Comparison of ENCODE assay signal across 11 cellular contexts in the genomic region with DNA sequence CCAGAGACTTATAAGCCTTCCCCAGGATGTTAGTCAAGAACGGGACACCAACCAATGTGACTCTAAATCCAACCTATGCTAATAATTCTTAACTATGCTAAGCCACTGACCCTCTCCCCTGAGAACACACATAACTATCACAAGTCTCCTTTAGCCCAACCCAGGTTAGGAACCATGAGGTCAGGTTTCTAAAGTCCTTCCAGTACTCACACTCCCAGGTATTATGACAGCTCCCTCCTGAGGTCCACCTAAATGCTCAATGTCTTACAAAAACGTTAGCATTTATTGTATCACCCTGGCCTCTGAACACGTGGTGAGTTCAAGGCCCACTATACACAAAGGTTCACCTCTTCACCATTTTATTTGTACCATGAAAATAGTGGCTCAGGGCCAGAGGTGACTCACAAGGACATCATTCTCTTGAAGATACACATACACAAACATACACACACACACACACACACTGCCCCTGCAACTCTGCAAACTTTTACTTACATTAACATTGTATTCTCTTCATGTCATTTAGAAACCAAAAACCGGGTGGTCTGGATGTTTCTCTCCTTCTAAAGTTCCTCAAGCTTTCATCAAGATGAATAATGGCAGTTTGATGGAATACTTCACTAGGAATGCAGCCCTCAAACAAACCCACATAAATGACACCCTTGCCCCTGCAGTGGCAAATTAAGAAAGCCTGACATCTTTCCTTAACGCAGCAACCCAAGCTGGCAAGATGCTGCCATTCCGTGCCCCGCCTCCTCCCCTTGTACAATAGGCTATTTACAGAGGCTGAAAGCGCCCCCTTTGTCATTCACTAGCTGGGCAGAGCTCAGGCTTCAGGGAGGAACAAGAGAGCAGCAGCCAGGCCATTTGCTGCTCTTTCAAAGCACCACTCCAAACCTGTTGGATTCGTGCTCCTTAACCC. TPM values are rescaled to one million over a fixed set of nuclear protein-coding genes. Genes with fewer than 3 reads are reported as not detected.
DNase-seq lines count a peak whose midpoint lies in the region; ATAC-seq, FAIRE-seq and TF ChIP-seq lines count a peak whose summit lies in the region.
"Had no signal": no experiment of that assay in that cellular context is flagged by ENCODE, and none has a peak within 500 bp of the region (broad histone marks: within the 10 kb centered on the region; RNA-seq: fewer than 3 reads in every experiment).

No MANE protein-coding gene starts in this region.

- H3K9me3 Mint-ChIP-seq in memory B cell = no peaks in the 10 kb centered on the region
- H3K9me3 Mint-ChIP-seq in activated T-cell treated with anti-CD3 and anti-CD28 coated beads, Interleukin-2, amount 50 U/mL, for 4 hours = no peaks in the 10 kb centered on the region
- H3K9me3 Mint-ChIP-seq: T-helper 2 cell treated with Interferon-gamma antibody and Interleukin-4, amounts not matched to agents 5 μg/mL and 100 μg/mL, for 36 hours had no signal

- DNase-seq in C1 segment of cervical spinal cord (lab: John Stamatoyannopoulos, UW) = peak in 13 of 14 donors; percentile 14 to 84 (median 69)
- peak; percentile 6 for DNase-seq in NCI-H146 treated with DMSO at 0.1 percent for 48 hours (lab: John Stamatoyannopoulos, UW; ENCODE audit: unreplicated experiment)
- peak; percentile 84 for DNase-seq in choroid plexus epithelial cell (ENCODE audit: low read depth)
- DNase-seq in memory B cell (ENCODE audit: low spot score in 2 of 2) = no peak
- DNase-seq in HTR-8/SVneo (ENCODE audit: insufficient read length, low spot score) = no peak
- DNase-seq in activated T-cell treated with anti-CD3 and anti-CD28 coated beads, Interleukin-2, amount 50 U/mL, for 4 hours = no peak
- DNase-seq: effector memory CD4-positive, alpha-beta T cell; GDM1 had no signal

- FAIRE-seq in HTR-8/SVneo (lab: Jason Lieb, UNC) = no peak

- no peak for ATAC-seq in memory B cell (ENCODE audit: low read depth)
- no peak for ATAC-seq in HG03378 (IDR thresholded peaks at IDR 0.05; ENCODE audit: unreplicated experiment)
- no peak for ATAC-seq in HG03571 (IDR thresholded peaks at IDR 0.05; ENCODE audit: unreplicated experiment)
- ATAC-seq in activated T-cell treated with anti-CD3 and anti-CD28 coated beads, Interleukin-2, amount 50 U/mL, for 4 hours = no peak

- H3K4me1 Mint-ChIP-seq in memory B cell = peaks cover 50% of the 10 kb centered on the region
- H3K4me1 Mint-ChIP-seq in activated T-cell treated with anti-CD3 and anti-CD28 coated beads, Interleukin-2, amount 50 U/mL, for 4 hours (ENCODE audit: low read depth) = peaks cover 13% of the 10 kb centered on the region

- no peaks in the 10 kb centered on the region for H3K27me3 Mint-ChIP-seq in memory B cell
- no peaks in the 10 kb centered on the region for H3K27me3 Mint-ChIP-seq in activated T-cell treated with anti-CD3 and anti-CD28 coated beads, Interleukin-2, amount 50 U/mL, for 4 hours (ENCODE audit: low read depth)

- no peak overlapping the region for H3K4me3 Mint-ChIP-seq in memory B cell
- H3K4me3 Mint-ChIP-seq in activated T-cell treated with anti-CD3 and anti-CD28 coated beads, Interleukin-2, amount 50 U/mL, for 4 hours = no peak overlapping the region
- H3K4me3 Mint-ChIP-seq: T-helper 2 cell treated with Interferon-gamma antibody and Interleukin-4, amounts not matched to agents 5 μg/mL and 100 μg/mL, for 36 hours had no signal

- H3K4me3 ChIP-seq in choroid plexus epithelial cell (ENCODE audit: low read depth, low read length) = no peak overlapping the region

- TF ChIP-seq CTCF in choroid plexus epithelial cell (conservative IDR thresholded peaks at IDR 0.05; ENCODE audit: low read depth, low read length) = no peak

- H3K27ac Mint-ChIP-seq in memory B cell = peak overlapping the region; percentile 7
- H3K27ac Mint-ChIP-seq: T-helper 2 cell treated with Interferon-gamma antibody and Interleukin-4, amounts not matched to agents 5 μg/mL and 100 μg/mL, for 36 hours had no signal

- peaks cover 3% of the 10 kb centered on the region for H3K36me3 Mint-ChIP-seq in memory B cell
- H3K36me3 Mint-ChIP-seq in activated T-cell treated with anti-CD3 and anti-CD28 coated beads, Interleukin-2, amount 50 U/mL, for 4 hours (ENCODE audit: insufficient read depth) = peaks cover 7% of the 10 kb centered on the region

RNA-seq across cellular contexts. Expression of gene ACSL1, which starts 17.7 kb away (rescaled TPM):
- 10 to 100 TPM; 24.2 to 28.3 (median 28.1) TPM for total RNA-seq in activated T-cell treated with anti-CD3 and anti-CD28 coated beads, Interleukin-2, amount 50 U/mL, for 4 hours

Comparison
In these comparisons a context has a peak if more than half of its experiments do, and no peak if none do; other contexts are left out.
1. DNase-seq: peak in C1 segment of cervical spinal cord (13 of 14), NCI-H146 treated with DMSO at 0.1 percent for 48 hours (single experiment) and choroid plexus epithelial cell (single experiment); none in memory B cell (0 of 2), HTR-8/SVneo (single experiment) and activated T-cell treated with anti-CD3 and anti-CD28 coated beads, Interleukin-2, amount 50 U/mL, for 4 hours (single experiment).